8 cellular contexts compared by ENCODE assay signal in genomic region chr22:50191041-50191740, GRCh38. TPM values are rescaled to one million over a fixed set of nuclear protein-coding genes. Genes with fewer than 3 reads are reported as not detected.
DNase-seq lines count a peak whose midpoint lies in the region; ATAC-seq and TF ChIP-seq lines count a peak whose summit lies in the region.

No MANE protein-coding gene starts in this region.

- WGBS in tibial nerve, 2 donors: 68 to 75% methylated on average over 15 of the region's 17 CpGs

- H3K36me3 Mint-ChIP-seq in neural progenitor cell: peaks cover 5% of the 10 kb centered on the region

- H3K27me3 ChIP-seq in neural progenitor cell (no peaks in the 10 kb centered on the region), tibial nerve (no peaks in the 10 kb centered on the region)

- peaks cover 58% of the 10 kb centered on the region for H4K20me1 ChIP-seq in neural progenitor cell (ENCODE audit: low read depth)

- H3K4me3 ChIP-seq in coronary artery: peak overlapping the region; percentile 66
- no peak overlapping the region for H3K4me3 ChIP-seq in neural progenitor cell
- peak overlapping the region; percentile 15 to 50 (median 48) for H3K4me3 ChIP-seq in tibial nerve

- peaks cover 9% of the 10 kb centered on the region for H3K4me1 Mint-ChIP-seq in neural progenitor cell

- H3K79me2 ChIP-seq in neural progenitor cell (ENCODE audit: low read depth): peaks cover 23% of the 10 kb centered on the region

- H3K9ac ChIP-seq in neural progenitor cell: no peak overlapping the region

- H3K4me3 Mint-ChIP-seq in neural progenitor cell: peak overlapping the region; percentile 17

- DNase-seq in GDM1 (lab: John Stamatoyannopoulos, UW) (peak; percentile 88), coronary artery (ENCODE audit: low spot score) (no peak), neural progenitor cell (ENCODE audit: low spot score) (no peak), tibial nerve (ENCODE audit: low spot score in 2 of 2) (no peak), NCI-H2029 (lab: John Stamatoyannopoulos, UW) (no peak), LoVo (ENCODE audit: low spot score) (no peak)
- peak; percentile 37 to 43 for DNase-seq in activated CD4-positive, alpha-beta T cell treated with anti-CD3 and anti-CD28 coated beads for 24 hours (ENCODE audit: low read depth in 2 of 2)

- TF ChIP-seq EP300 in tibial nerve (IDR thresholded peaks at IDR 0.05): no peak

- H3K4me2 ChIP-seq in neural progenitor cell: no peak overlapping the region

- TF ChIP-seq POLR2A in tibial nerve (IDR thresholded peaks at IDR 0.05): no peak

- no peaks in the 10 kb centered on the region for H3K27me3 Mint-ChIP-seq in neural progenitor cell (ENCODE audit: insufficient read depth, low read depth)

- H2AFZ ChIP-seq in neural progenitor cell (replicated peaks): no peak overlapping the region

- H3K27ac Mint-ChIP-seq in neural progenitor cell: peak overlapping the region; percentile 69

- H3K9me3 Mint-ChIP-seq in neural progenitor cell: no peaks in the 10 kb centered on the region

- ATAC-seq in HG03354 (IDR thresholded peaks at IDR 0.05; ENCODE audit: poor library complexity, severe bottlenecking, unreplicated experiment): peak; percentile 29

- peaks cover 2% of the 10 kb centered on the region for H3F3A ChIP-seq in neural progenitor cell (ENCODE audit: low read depth)

- no peaks in the 10 kb centered on the region for H3K36me3 ChIP-seq in neural progenitor cell
- H3K36me3 ChIP-seq in tibial nerve: peaks cover 0 to 35% (median 7%) of the 10 kb centered on the region in 3 donors

- no peak for TF ChIP-seq CTCF in coronary artery (IDR thresholded peaks at IDR 0.05)
- TF ChIP-seq CTCF in neural progenitor cell (IDR thresholded peaks at IDR 0.05): no peak
- no peak for TF ChIP-seq CTCF in tibial nerve (IDR thresholded peaks at IDR 0.05)

- H3K9me3 ChIP-seq in neural progenitor cell (ENCODE audit: low read depth) (no peaks in the 10 kb centered on the region), tibial nerve (no peaks in the 10 kb centered on the region)

- H3K4me1 ChIP-seq in neural progenitor cell (peaks cover 3% of the 10 kb centered on the region), tibial nerve (peaks cover 0 to 57% (median 37%) of the 10 kb centered on the region in 4 donors)

- peak overlapping the region; percentile 77 to 84 for H3K27ac ChIP-seq in coronary artery
- H3K27ac ChIP-seq in neural progenitor cell: no peak overlapping the region
- peak overlapping the region; percentile 9 to 93 (median 84) for H3K27ac ChIP-seq in tibial nerve

RNA-seq across cellular contexts. Expression of gene TRABD, which starts 5.5 kb away (rescaled TPM):
- 15.4 and 37.4 TPM in 2 replicates for total RNA-seq in neural progenitor cell (ENCODE audit: low replicate concordance)
- total RNA-seq in tibial nerve: 10 to 100 TPM; 22.4 to 71.4 (median 27.1) TPM

RNA-seq across cellular contexts. Expression of gene SELENOO, which starts 9.6 kb away (rescaled TPM):
- 7.6 and 20.8 TPM in 2 replicates for total RNA-seq in neural progenitor cell (ENCODE audit: low replicate concordance)
- total RNA-seq in tibial nerve: 10 to 100 TPM; 36.1 to 66.6 (median 44.8) TPM

RNA-seq across cellular contexts. Expression of gene PANX2, which starts 20.7 kb away (rescaled TPM):
- total RNA-seq in neural progenitor cell (ENCODE audit: low replicate concordance) (0.88 and 1.9 TPM in 2 replicates), tibial nerve (under 1 TPM in 1 of 4 donors, not detected in 3; 0.30 TPM)

RNA-seq across cellular contexts. Expression of gene TUBGCP6, which starts 53.6 kb away (rescaled TPM):
- 16.9 and 44.6 TPM in 2 replicates for total RNA-seq in neural progenitor cell (ENCODE audit: low replicate concordance)
- 100 to 1,000 TPM in 1 of 4 donors, 10 to 100 TPM in 3; 72.2 to 127 (median 78.6) TPM for total RNA-seq in tibial nerve

RNA-seq across cellular contexts. Expression of gene HDAC10, which starts 59.9 kb away (rescaled TPM):
- total RNA-seq in neural progenitor cell (ENCODE audit: low replicate concordance) (5.4 and 27.6 TPM in 2 replicates), tibial nerve (100 to 1,000 TPM in 1 of 4 donors, 10 to 100 TPM in 3; 41.2 to 105 (median 55.4) TPM)

Comparison
In these comparisons a context has a peak if more than half of its experiments do, and no peak if none do; other contexts are left out.
1. DNase-seq: peak in GDM1 (single experiment) and activated CD4-positive, alpha-beta T cell treated with anti-CD3 and anti-CD28 coated beads for 24 hours (2 of 2); none in coronary artery (single experiment), neural progenitor cell (single experiment), tibial nerve (0 of 2), NCI-H2029 (single experiment) and LoVo (single experiment).